28 cellular contexts compared by ENCODE assay signal in the genomic region with DNA sequence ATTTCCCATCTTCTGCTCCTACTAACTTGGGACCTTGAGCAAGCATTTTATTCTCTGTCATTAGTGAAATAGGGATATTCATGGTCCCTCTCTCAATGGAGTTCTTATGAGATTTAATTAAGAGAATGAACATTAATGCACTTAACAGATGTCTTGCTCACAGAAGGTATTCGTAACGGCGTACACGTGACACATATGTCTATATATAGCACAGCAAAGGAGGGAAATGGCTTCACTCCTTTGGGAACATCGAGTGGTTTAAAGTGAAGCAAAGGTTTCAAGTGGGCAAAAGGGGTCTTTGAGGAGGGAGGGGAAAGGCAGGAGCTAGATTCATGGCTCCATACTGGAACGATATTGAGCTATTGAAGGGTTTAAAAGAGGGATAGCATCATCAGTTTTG. TPM values are rescaled to one million over a fixed set of nuclear protein-coding genes. Genes with fewer than 3 reads are reported as not detected.
DNase-seq lines count a peak whose midpoint lies in the region; ATAC-seq and TF ChIP-seq lines count a peak whose summit lies in the region.
"Had no signal": no experiment of that assay in that cellular context is flagged by ENCODE, and none has a peak within 500 bp of the region (broad histone marks: within the 10 kb centered on the region; RNA-seq: fewer than 3 reads in every experiment).

No MANE protein-coding gene starts in this region.

- no peak overlapping the region for H3K18ac ChIP-seq in H9 (ENCODE audit: insufficient read length, low read depth, low read length)

- no peak for TF ChIP-seq CTCF in osteocyte (IDR thresholded peaks at IDR 0.05)
- TF ChIP-seq CTCF in H9 (conservative IDR thresholded peaks at IDR 0.05), result no peak

- DNase-seq in CD8-positive, alpha-beta memory T cell, result no peak
- no peak for DNase-seq in central memory CD8-positive, alpha-beta T cell (ENCODE audit: low spot score in 2 of 2)
- DNase-seq in osteocyte (ENCODE audit: extremely low spot score, unreplicated experiment) (peak; percentile 13), COLO829 (ENCODE audit: low spot score) (no peak), NCI-H345 treated with DMSO at 0.1 percent for 48 hours (lab: John Stamatoyannopoulos, UW; ENCODE audit: unreplicated experiment) (no peak), H9 (no peak)
- DNase-seq: activated CD4-positive, alpha-beta memory T cell treated with anti-CD3 and anti-CD28 coated beads, Interleukin-2, amount 10 ng/mL, durations not matched to agents 7 days and 5 days; activated CD4-positive, alpha-beta T cell treated with anti-CD3 and anti-CD28 coated beads for 1 hour; activated T-cell treated with anti-CD3 and anti-CD28 coated beads for 4 hours; cortex of kidney; erythroblast; GM23248; HFFc6; NCI-H1092; NCI-H187; NCI-H2171; NCI-H510A treated with DMSO at 0.1 percent for 48 hours; PC-9; posterior cingulate gyrus; right cardiac atrium; SK-N-SH; spleen; stimulated activated CD4-positive, alpha-beta T cell treated with anti-CD3 and anti-CD28 coated beads, Interleukin-2, amount 100 ng/mL, for 24 hours; stomach; tibial artery had no signal

- no peak overlapping the region for H3T11ph ChIP-seq in H9 (ENCODE audit: low read length)

- POLR2A ChIA-PET in CD8-positive, alpha-beta memory T cell (lab: Charles Lee), result no interaction called here

- CTCF ChIA-PET in CD8-positive, alpha-beta memory T cell (lab: Charles Lee), result interaction anchor here (0.8 to 1.4 kb wide), 2 partner anchors 24 to 26 kb away, joined by 3 read pairs; no protein-coding TSS in a partner anchor

- H2BK15ac ChIP-seq in H9 (ENCODE audit: low read depth, low read length), result no peak overlapping the region

- no peak overlapping the region for H3K23ac ChIP-seq in H9 (ENCODE audit: insufficient read length, low read depth, low read length)

- H3K4me1 ChIP-seq in BLaER1 treated with 17β-estradiol and CSF1 and Interleukin-3, amounts not matched to agents 10 nM and 100 nM, result peaks cover 34 to 66% (median 55%) of the 10 kb centered on the region in 10 experiments
- peaks cover 56% of the 10 kb centered on the region for H3K4me1 ChIP-seq in CD8-positive, alpha-beta memory T cell (ENCODE audit: insufficient read depth, low read length)
- H3K4me1 ChIP-seq in H9 (ENCODE audit: insufficient read depth, low read length), result peaks cover 6% of the 10 kb centered on the region

- H3K23me2 ChIP-seq in H9 (ENCODE audit: insufficient read length, low read depth, low read length, poor library complexity, severe bottlenecking), result no peaks in the 10 kb centered on the region

- no peak overlapping the region for H2BK5ac ChIP-seq in H9 (ENCODE audit: insufficient read length, low read length)

- H3K27ac ChIP-seq in BLaER1 treated with 17β-estradiol and CSF1 and Interleukin-3, amounts not matched to agents 10 nM and 100 nM, result no peak overlapping the region
- no peak overlapping the region for H3K27ac ChIP-seq in CD8-positive, alpha-beta memory T cell (ENCODE audit: low read depth, low read length)
- H3K27ac ChIP-seq in H9 (ENCODE audit: insufficient read length, low read depth, low read length), result no peak overlapping the region
- H3K27ac ChIP-seq: cardiac muscle cell, GM23248, PC-9, spleen, stomach, tibial artery had no signal

- H2BK20ac ChIP-seq in H9 (ENCODE audit: low read depth, low read length, poor library complexity, severe bottlenecking), result no peak overlapping the region

- no peak overlapping the region for H4K91ac ChIP-seq in H9 (ENCODE audit: insufficient read length, low read depth, low read length)

- no peaks in the 10 kb centered on the region for H3K9me3 Mint-ChIP-seq in CD8-positive, alpha-beta memory T cell
- no peaks in the 10 kb centered on the region for H3K9me3 Mint-ChIP-seq in central memory CD8-positive, alpha-beta T cell
- H3K9me3 Mint-ChIP-seq in osteocyte (ENCODE audit: unreplicated experiment) (no peaks in the 10 kb centered on the region), H9 (no peaks in the 10 kb centered on the region; a peak in 1 of 5 replicates)
- H3K9me3 Mint-ChIP-seq: activated CD4-positive, alpha-beta memory T cell treated with anti-CD3 and anti-CD28 coated beads, Interleukin-2, amount 10 ng/mL, durations not matched to agents 7 days and 5 days; HFFc6 had no signal

- H3K27me3 ChIP-seq in BLaER1 treated with 17β-estradiol and CSF1 and Interleukin-3, amounts not matched to agents 10 nM and 100 nM, result no peaks in the 10 kb centered on the region
- H3K27me3 ChIP-seq in CD8-positive, alpha-beta memory T cell (ENCODE audit: insufficient read depth, low read length, poor library complexity, severe bottlenecking), result no peaks in the 10 kb centered on the region
- H3K27me3 ChIP-seq in H9 (ENCODE audit: insufficient read depth, low read length), result no peaks in the 10 kb centered on the region
- H3K27me3 ChIP-seq: cardiac muscle cell, spleen, stomach, tibial artery had no signal

- no peak overlapping the region for H2AFZ ChIP-seq in H9 (ENCODE audit: low read length)
- H2AFZ ChIP-seq: GM23248, PC-9 had no signal

- H3K36me3 Mint-ChIP-seq in CD8-positive, alpha-beta memory T cell, result peaks cover 0 to 3% (median 0%) of the 10 kb centered on the region in 3 donors
- peaks cover 5% of the 10 kb centered on the region for H3K36me3 Mint-ChIP-seq in central memory CD8-positive, alpha-beta T cell (ENCODE audit: insufficient read depth)
- no peaks in the 10 kb centered on the region for H3K36me3 Mint-ChIP-seq in osteocyte (ENCODE audit: unreplicated experiment)
- H3K36me3 Mint-ChIP-seq in H9 (ENCODE audit: insufficient read depth in 1 of 3, low read depth in 3 of 3), result peaks cover 0 to 4% (median 2%) of the 10 kb centered on the region in 3 experiments; a peak in 2 of 7 replicates

- H3K79me2 ChIP-seq in H9 (ENCODE audit: insufficient read depth, low read length), result peaks cover 6% of the 10 kb centered on the region; the same call in 1 of the 2 replicates

- peaks cover 2% of the 10 kb centered on the region for H3K79me1 ChIP-seq in H9 (ENCODE audit: insufficient read depth, low read depth, low read length, poor library complexity, severe bottlenecking)

- no peaks in the 10 kb centered on the region for H3K27me3 Mint-ChIP-seq in CD8-positive, alpha-beta memory T cell
- H3K27me3 Mint-ChIP-seq in central memory CD8-positive, alpha-beta T cell, result no peaks in the 10 kb centered on the region
- H3K27me3 Mint-ChIP-seq in osteocyte (ENCODE audit: unreplicated experiment) (no peaks in the 10 kb centered on the region), H9 (ENCODE audit: low read depth) (no peaks in the 10 kb centered on the region)
- H3K27me3 Mint-ChIP-seq: activated CD4-positive, alpha-beta memory T cell treated with anti-CD3 and anti-CD28 coated beads, Interleukin-2, amount 10 ng/mL, durations not matched to agents 7 days and 5 days had no signal

- no peak overlapping the region for H4K8ac ChIP-seq in H9 (replicated peaks; ENCODE audit: insufficient read length, low read depth, low read length)

- H3K27ac Mint-ChIP-seq in CD8-positive, alpha-beta memory T cell, result peak overlapping the region in 6 of 8 donors; percentile 5 to 64 (median 38)
- peak overlapping the region; percentile 3 for H3K27ac Mint-ChIP-seq in central memory CD8-positive, alpha-beta T cell (ENCODE audit: low read depth)
- H3K27ac Mint-ChIP-seq in osteocyte (ENCODE audit: unreplicated experiment) (no peak overlapping the region), H9 (no peak overlapping the region)
- H3K27ac Mint-ChIP-seq: activated CD4-positive, alpha-beta memory T cell treated with anti-CD3 and anti-CD28 coated beads, Interleukin-2, amount 10 ng/mL, durations not matched to agents 7 days and 5 days; HFFc6 had no signal

- no peak overlapping the region for H3K14ac ChIP-seq in H9 (ENCODE audit: insufficient read depth, low read length)

- peaks cover 0 to 100% (median 30%) of the 10 kb centered on the region in 11 experiments; a peak in 15 of 22 replicates for H4K20me1 ChIP-seq in BLaER1 treated with 17β-estradiol and CSF1 and Interleukin-3, amounts not matched to agents 10 nM and 100 nM
- H4K20me1 ChIP-seq in H9 (ENCODE audit: control insufficient read depth, insufficient read depth, insufficient read length), result no peaks in the 10 kb centered on the region

- H3K4ac ChIP-seq in H9 (ENCODE audit: low read depth, low read length), result no peak overlapping the region

- no peak overlapping the region for H2BK12ac ChIP-seq in H9 (ENCODE audit: insufficient read length, low read depth, low read length)

- no peak overlapping the region for H3K4me3 ChIP-seq in BLaER1 treated with 17β-estradiol and CSF1 and Interleukin-3, amounts not matched to agents 10 nM and 100 nM
- no peak overlapping the region for H3K4me3 ChIP-seq in CD8-positive, alpha-beta memory T cell (ENCODE audit: low read length)
- H3K4me3 ChIP-seq: cardiac muscle cell, GM23248, PC-9, spleen, stomach, tibial artery had no signal

- H3K56ac ChIP-seq in H9 (ENCODE audit: insufficient read length, low read depth, low read length), result no peak overlapping the region

- H4K5ac ChIP-seq in H9 (ENCODE audit: insufficient read length, low read depth, low read length), result no peak overlapping the region

- peaks cover 68 to 92% (median 82%) of the 10 kb centered on the region in 3 donors for H3K4me1 Mint-ChIP-seq in CD8-positive, alpha-beta memory T cell
- peaks cover 70% of the 10 kb centered on the region for H3K4me1 Mint-ChIP-seq in central memory CD8-positive, alpha-beta T cell
- H3K4me1 Mint-ChIP-seq in osteocyte (ENCODE audit: unreplicated experiment), result peaks cover 2% of the 10 kb centered on the region
- H3K4me1 Mint-ChIP-seq in H9, result peaks cover 37 to 59% of the 10 kb centered on the region in 2 experiments

- H3K9me3 ChIP-seq in BLaER1 treated with 17β-estradiol and CSF1 and Interleukin-3, amounts not matched to agents 10 nM and 100 nM (replicated peaks in 1 of 11), result no peaks in the 10 kb centered on the region; a peak in 1 of 22 replicates
- H3K9me3 ChIP-seq in CD8-positive, alpha-beta memory T cell (ENCODE audit: low read length), result no peaks in the 10 kb centered on the region
- no peaks in the 10 kb centered on the region for H3K9me3 ChIP-seq in H9 (ENCODE audit: control insufficient read depth, low read depth, low read length)
- H3K9me3 ChIP-seq: SK-N-SH, spleen, stomach, tibial artery had no signal

- H2BK120ac ChIP-seq in H9 (ENCODE audit: low read depth, low read length, poor library complexity, severe bottlenecking), result no peak overlapping the region

- H3K9ac ChIP-seq in BLaER1 treated with 17β-estradiol and CSF1 and Interleukin-3, amounts not matched to agents 10 nM and 100 nM, result no peak overlapping the region
- no peak overlapping the region for H3K9ac ChIP-seq in H9 (ENCODE audit: extremely low read depth, insufficient read length, low read length)
- H3K9ac ChIP-seq: GM23248, SK-N-SH had no signal

- H3K4me2 ChIP-seq in BLaER1 treated with 17β-estradiol and CSF1 and Interleukin-3, amounts not matched to agents 10 nM and 100 nM, result peak overlapping the region in 8 of 11 experiments; percentile 11 to 58 (median 36); a peak in 15 of 22 replicates
- H3K4me2 ChIP-seq in H9 (ENCODE audit: insufficient read depth, insufficient read length, low read length), result no peak overlapping the region
- H3K4me2 ChIP-seq: PC-9, SK-N-SH had no signal

- no peaks in the 10 kb centered on the region; a peak in 1 of 22 replicates for H3K36me3 ChIP-seq in BLaER1 treated with 17β-estradiol and CSF1 and Interleukin-3, amounts not matched to agents 10 nM and 100 nM
- no peaks in the 10 kb centered on the region for H3K36me3 ChIP-seq in CD8-positive, alpha-beta memory T cell (ENCODE audit: insufficient read depth, low read length)
- H3K36me3 ChIP-seq: cardiac muscle cell, spleen, stomach, tibial artery had no signal

- peak overlapping the region in 6 of 7 donors; percentile 5 to 67 (median 39) for H3K4me3 Mint-ChIP-seq in CD8-positive, alpha-beta memory T cell
- peak overlapping the region; percentile 0 for H3K4me3 Mint-ChIP-seq in central memory CD8-positive, alpha-beta T cell
- H3K4me3 Mint-ChIP-seq in osteocyte (ENCODE audit: unreplicated experiment) (no peak overlapping the region), H9 (no peak overlapping the region)
- H3K4me3 Mint-ChIP-seq: activated CD4-positive, alpha-beta memory T cell treated with anti-CD3 and anti-CD28 coated beads, Interleukin-2, amount 10 ng/mL, durations not matched to agents 7 days and 5 days; HFFc6 had no signal

- no CpG with 5 or more reads among the region's 6 CpGs for WGBS in H9 (ENCODE audit: extremely low coverage, insufficient read length, low lambda C conversion rate)

- ATAC-seq in central memory CD8-positive, alpha-beta T cell (replicated peaks; ENCODE audit: extremely low read depth, poor library complexity, severe bottlenecking), result no peak
- ATAC-seq: left lobe of liver, right cardiac atrium had no signal

- H2AK5ac ChIP-seq in H9 (ENCODE audit: insufficient read length, low read length), result no peak overlapping the region

RNA-seq across cellular contexts. Expression of a gene that starts 24.6 kb away (rescaled TPM):
- 10 to 100 TPM; 25.9 to 26.8 TPM for total RNA-seq in CD8-positive, alpha-beta memory T cell
- polyA plus RNA-seq in CD8-positive, alpha-beta memory T cell, result 31.9 TPM
- 23.5 and 25.3 TPM in 2 replicates for total RNA-seq in osteocyte
- total RNA-seq in H9 (2021), result 21.0 and 24.0 TPM in 2 replicates

Comparison
In these comparisons a context has a peak if more than half of its experiments do, and no peak if none do; other contexts are left out.
1. H3K27ac Mint-ChIP-seq: peak in CD8-positive, alpha-beta memory T cell (6 of 8) and central memory CD8-positive, alpha-beta T cell (single experiment); none in osteocyte (single experiment) and H9 (0 of 3).
2. H3K4me3 Mint-ChIP-seq: peak in CD8-positive, alpha-beta memory T cell (6 of 7) and central memory CD8-positive, alpha-beta T cell (single experiment); none in osteocyte (single experiment) and H9 (0 of 2).